ENCODE assay signal across 8 cellular contexts in genomic region chr12:53508534-53509199, GRCh38. TPM values are rescaled to one million over a fixed set of nuclear protein-coding genes. Genes with fewer than 3 reads are reported as not detected.
DNase-seq lines count a peak whose midpoint lies in the region; ATAC-seq and TF ChIP-seq lines count a peak whose summit lies in the region.

No MANE protein-coding gene starts in this region.

- TF ChIP-seq POLR2A in gastroesophageal sphincter (IDR thresholded peaks at IDR 0.05) = no peak

- H3K79me1 ChIP-seq in trophoblast cell (ENCODE audit: low read length) = no peaks in the 10 kb centered on the region

- H2AFZ ChIP-seq in trophoblast cell (ENCODE audit: insufficient read depth, low read length, poor library complexity) = no peak overlapping the region

- H3K9me3 ChIP-seq in gastroesophageal sphincter (no peaks in the 10 kb centered on the region), trophoblast cell (ENCODE audit: insufficient read depth, low read depth, low read length) (peaks cover 3% of the 10 kb centered on the region)

- H3K4me3 ChIP-seq in HFF-Myc (replicated peaks; ENCODE audit: low read depth, low read length) (no peak overlapping the region), gastroesophageal sphincter (no peak overlapping the region), trophoblast cell (ENCODE audit: low read depth, low read length) (no peak overlapping the region)

- H3K9ac ChIP-seq in trophoblast cell (ENCODE audit: low read length) = no peak overlapping the region

- TF ChIP-seq CTCF in GM10266 (IDR thresholded peaks at IDR 0.05; ENCODE audit: control insufficient read depth, insufficient read depth, low read depth, missing control alignments) (peak; percentile 98), HFF-Myc (IDR thresholded peaks at IDR 0.05; ENCODE audit: low read depth, low read length, missing control alignments) (peak; percentile 95), gastroesophageal sphincter (IDR thresholded peaks at IDR 0.05) (peak in 3 of 4 experiments; percentile 91 to 95 (median 91))

- ATAC-seq in gastroesophageal sphincter = peak; percentile 88

- no peak overlapping the region for H3K23ac ChIP-seq in trophoblast cell (ENCODE audit: low read length)

- H2BK12ac ChIP-seq in trophoblast cell (ENCODE audit: low read length) = no peak overlapping the region

- DNase-seq in GM10266 (ENCODE audit: extremely low spot score) (peak; percentile 80), HFF-Myc (ENCODE audit: extremely low read depth, low read depth) (no peak), NAMALWA (ENCODE audit: low spot score) (peak; percentile 92), SK-MEL-5 (ENCODE audit: low read depth, low spot score) (peak; percentile 91), trophoblast cell (peak; percentile 77 to 93), ureter (ENCODE audit: low spot score) (peak; percentile 90)
- DNase-seq in activated naive CD4-positive, alpha-beta T cell treated with Interleukin-2 at 50 U/mL for 16 hours = peak; percentile 85

- no peak overlapping the region for H4K12ac ChIP-seq in trophoblast cell (ENCODE audit: low read depth, low read length)

- H4K91ac ChIP-seq in trophoblast cell (ENCODE audit: low read depth, low read length) = no peak overlapping the region

- no peak overlapping the region for H3K14ac ChIP-seq in trophoblast cell (ENCODE audit: low read length)

- H3K27ac ChIP-seq in gastroesophageal sphincter (peak overlapping the region in 3 of 4 donors; percentile 4 to 41 (median 21)), trophoblast cell (ENCODE audit: low read depth, low read length) (no peak overlapping the region)

- H2BK5ac ChIP-seq in trophoblast cell (ENCODE audit: low read depth, low read length, poor library complexity) = no peak overlapping the region

- H3K36me3 ChIP-seq in gastroesophageal sphincter (peaks cover 0 to 83% of the 10 kb centered on the region in 2 donors), trophoblast cell (ENCODE audit: control insufficient read depth in 1 of 2, insufficient read depth in 2 of 2, low read length in 2 of 2) (peaks cover 44 to 62% of the 10 kb centered on the region in 2 experiments)

- H3K4me1 ChIP-seq in gastroesophageal sphincter (peaks cover 0 to 10% (median 0%) of the 10 kb centered on the region in 3 donors), trophoblast cell (ENCODE audit: control insufficient read depth in 1 of 2, insufficient read depth in 2 of 2, low read length in 2 of 2) (no peaks in the 10 kb centered on the region)

- H2BK120ac ChIP-seq in trophoblast cell (ENCODE audit: insufficient read depth, low read length, poor library complexity) = no peak overlapping the region

- no peak overlapping the region for H2AK5ac ChIP-seq in trophoblast cell (ENCODE audit: low read length)

- H4K8ac ChIP-seq in trophoblast cell (ENCODE audit: low read depth, low read length) = no peak overlapping the region

- H3K27me3 ChIP-seq in gastroesophageal sphincter (no peaks in the 10 kb centered on the region), trophoblast cell (ENCODE audit: insufficient read depth, low read length) (no peaks in the 10 kb centered on the region)

- TF ChIP-seq EP300 in gastroesophageal sphincter (IDR thresholded peaks at IDR 0.05) = no peak

- in situ Hi-C loops in SK-MEL-5 (cut with HindIII; ENCODE audit: low pct_unique_long_range_greater_than_20kb, low sequenced_read_pairs) = no loop called here

- H3K18ac ChIP-seq in trophoblast cell (ENCODE audit: low read length) = no peak overlapping the region

- 0 to 23% methylated on average over 3 to 5 of the region's 7 CpGs for WGBS in gastroesophageal sphincter (ENCODE audit: low coverage in 1 of 2), 2 donors
- no CpG with 5 or more reads among the region's 7 CpGs for WGBS in trophoblast cell (ENCODE audit: extremely low coverage, insufficient coverage, insufficient read length)

- no peak overlapping the region for H3K4me2 ChIP-seq in trophoblast cell (ENCODE audit: low read length)

- H3K4ac ChIP-seq in trophoblast cell (ENCODE audit: low read depth, low read length) = no peak overlapping the region

- no peaks in the 10 kb centered on the region for H3K79me2 ChIP-seq in trophoblast cell (ENCODE audit: control insufficient read depth, insufficient read depth, low read length, poor library complexity)

RNA-seq across cellular contexts. Expression of gene NPFF, which starts 1.4 kb away (rescaled TPM):
- total RNA-seq in SK-MEL-5 (2014; rRNA removed; shearing (Covaris generic)) = not detected in 2 replicates
- polyA plus RNA-seq in SK-MEL-5 (2015; cell fraction: cytosol; rRNA removed) = 0.64 TPM in 1 of 2 replicates, not detected in the other
- polyA plus RNA-seq in SK-MEL-5 (2015; cell fraction: nucleus; rRNA removed) = not detected in 2 replicates
- not detected for total RNA-seq in gastroesophageal sphincter
- polyA plus RNA-seq in trophoblast cell (2013) = 0.18 and 0.23 TPM in 2 replicates
- total RNA-seq in ureter = not detected

RNA-seq across cellular contexts. Expression of gene TARBP2, which starts 7.6 kb away (rescaled TPM):
- 57.3 and 62.8 TPM in 2 replicates for total RNA-seq in SK-MEL-5 (2014; rRNA removed; shearing (Covaris generic))
- polyA plus RNA-seq in SK-MEL-5 (2015; cell fraction: cytosol; rRNA removed) = 55.0 and 65.0 TPM in 2 replicates
- 441 and 455 TPM in 2 replicates for polyA plus RNA-seq in SK-MEL-5 (2015; cell fraction: nucleus; rRNA removed)
- total RNA-seq in gastroesophageal sphincter (10 to 100 TPM; 12.1 to 19.6 (median 17.4) TPM), ureter (38.3 TPM)
- 27.8 and 29.3 TPM in 2 replicates for polyA plus RNA-seq in trophoblast cell (2013)

RNA-seq across cellular contexts. Expression of gene MAP3K12, which starts 9.4 kb away (rescaled TPM):
- total RNA-seq in SK-MEL-5 (2014; rRNA removed; shearing (Covaris generic)) = 10.1 and 11.4 TPM in 2 replicates
- 12.7 and 14.6 TPM in 2 replicates for polyA plus RNA-seq in SK-MEL-5 (2015; cell fraction: cytosol; rRNA removed)
- polyA plus RNA-seq in SK-MEL-5 (2015; cell fraction: nucleus; rRNA removed) = 150 and 170 TPM in 2 replicates
- total RNA-seq in gastroesophageal sphincter (10 to 100 TPM; 14.8 to 41.9 (median 20.3) TPM), ureter (19.9 TPM)
- polyA plus RNA-seq in trophoblast cell (2013) = 5.5 and 5.8 TPM in 2 replicates

RNA-seq across cellular contexts. Expression of gene PCBP2, which starts 56.8 kb away (rescaled TPM):
- 165 and 176 TPM in 2 replicates for total RNA-seq in SK-MEL-5 (2014; rRNA removed; shearing (Covaris generic))
- 438 and 606 TPM in 2 replicates for polyA plus RNA-seq in SK-MEL-5 (2015; cell fraction: cytosol; rRNA removed)
- polyA plus RNA-seq in SK-MEL-5 (2015; cell fraction: nucleus; rRNA removed) = 945 and 1,122 TPM in 2 replicates
- total RNA-seq in gastroesophageal sphincter (100 to 1,000 TPM; 259 to 375 (median 354) TPM), ureter (675 TPM)
- polyA plus RNA-seq in trophoblast cell (2013) = 585 and 609 TPM in 2 replicates
